In the genomic region with DNA sequence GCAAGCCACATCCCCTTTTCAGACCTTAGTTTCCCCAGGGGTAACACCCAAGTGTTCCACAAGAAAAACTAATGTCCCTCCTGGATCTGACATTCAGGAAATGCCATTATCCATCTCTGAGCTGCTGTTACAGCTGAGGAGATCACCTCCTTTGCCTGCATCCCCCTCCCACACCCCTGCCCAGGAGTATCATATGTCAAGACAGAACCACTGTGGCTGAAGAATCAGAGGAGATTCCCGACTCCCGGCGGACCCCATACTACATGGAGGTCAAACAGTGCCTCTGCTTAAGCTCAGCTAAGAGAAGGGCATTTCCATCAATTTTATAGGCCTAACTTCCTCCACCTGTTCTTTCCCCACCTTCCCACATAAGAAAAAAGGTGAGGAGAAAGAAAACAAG, we compare ENCODE assay signal across 40 cellular contexts. TPM values are rescaled to one million over a fixed set of nuclear protein-coding genes. Genes with fewer than 3 reads are reported as not detected.
"Had no signal": no experiment of that assay in that cellular context is flagged by ENCODE, and none has a peak within 500 bp of the region (broad histone marks: within the 10 kb centered on the region; RNA-seq: fewer than 3 reads in every experiment).

No MANE protein-coding gene starts in this region.

- H3K27me3 ChIP-seq: ascending aorta, body of pancreas, brain microvascular endothelial cell, breast epithelium, cardiac muscle cell had no signal

- H3K4me3 Mint-ChIP-seq: activated naive CD4-positive, alpha-beta T cell treated with anti-CD3 and anti-CD28 coated beads for 36 hours; activated naive CD4-positive, alpha-beta T cell treated with anti-CD3 and anti-CD28 coated beads, Interleukin-2, amount 10 ng/mL, durations not matched to agents 7 days and 5 days; activated naive CD4-positive, alpha-beta T cell treated with anti-CD3 and anti-CD28 coated beads, Interleukin-2, amount 50 U/mL, for 24 hours; activated naive CD8-positive, alpha-beta T cell; activated naive CD8-positive, alpha-beta T cell treated with anti-CD3 and anti-CD28 coated beads for 36 hours; activated naive CD8-positive, alpha-beta T cell treated with anti-CD3 and anti-CD28 coated beads, Interleukin-2, amount 10 ng/mL, durations not matched to agents 7 days and 5 days; activated naive CD8-positive, alpha-beta T cell treated with anti-CD3 and anti-CD28 coated beads, Interleukin-2, amount 50 U/mL, for 24 hours; activated T-cell treated with anti-CD3 and anti-CD28 coated beads, Interleukin-2, amount 50 U/mL, for 24 hours; activated T-cell treated with anti-CD3 and anti-CD28 coated beads, Interleukin-2, amount 50 U/mL, for 4 hours; activated T-cell treated with anti-CD3 and anti-CD28 coated beads, Interleukin-2, amount 50 U/mL, for 72 hours; activated T-helper 1 cell treated with anti-CD3 and anti-CD28 coated beads, Interleukin-12 subunit alpha, Interleukin-12 subunit beta, Interleukin-2, Interleukin-4 antibody, amounts not matched to agents 30 ng/mL and 10 ng/mL and 1 ng/mL, durations not matched to agents 14 hours and 24 hours and 36 hours; activated T-helper 17 cell treated with anti-CD3 and anti-CD28 coated beads, Interleukin-2, amount 50 U/mL, for 72 hours; brain; central memory CD8-positive, alpha-beta T cell had no signal

- DNase-seq: activated effector memory CD4-positive, alpha-beta T cell treated with anti-CD3 and anti-CD28 coated beads, Interleukin-2, amount 50 U/mL, for 16 hours; activated effector memory CD4-positive, alpha-beta T cell treated with Interleukin-2 at 50 U/mL for 16 hours; activated gamma-delta T cell; activated gamma-delta T cell treated with Interleukin-2 at 50 U/mL for 16 hours; activated naive CD4-positive, alpha-beta T cell; activated naive CD4-positive, alpha-beta T cell treated with anti-CD3 and anti-CD28 coated beads for 36 hours; activated naive CD4-positive, alpha-beta T cell treated with anti-CD3 and anti-CD28 coated beads, Interleukin-2, amount 10 ng/mL, durations not matched to agents 7 days and 5 days; activated naive CD4-positive, alpha-beta T cell treated with anti-CD3 and anti-CD28 coated beads, Interleukin-2, amount 50 U/mL, for 16 hours; activated naive CD4-positive, alpha-beta T cell treated with Interleukin-2 at 50 U/mL for 16 hours; activated naive CD8-positive, alpha-beta T cell treated with anti-CD3 and anti-CD28 coated beads for 36 hours; activated naive CD8-positive, alpha-beta T cell treated with anti-CD3 and anti-CD28 coated beads, Interleukin-2, amount 10 ng/mL, durations not matched to agents 7 days and 5 days; activated naive CD8-positive, alpha-beta T cell treated with anti-CD3 and anti-CD28 coated beads, Interleukin-2, amount 50 U/mL, for 24 hours; activated T-cell treated with anti-CD3 and anti-CD28 coated beads, Interleukin-2, amount 50 U/mL, for 1 hour; activated T-cell treated with anti-CD3 and anti-CD28 coated beads, Interleukin-2, amount 50 U/mL, for 24 hours; activated T-cell treated with anti-CD3 and anti-CD28 coated beads, Interleukin-2, amount 50 U/mL, for 4 hours; activated T-cell treated with anti-CD3 and anti-CD28 coated beads, Interleukin-2, amount 50 U/mL, for 48 hours; activated T-cell treated with anti-CD3 and anti-CD28 coated beads, Interleukin-2, amount 50 U/mL, for 72 hours; adrenal gland; amniotic stem cell; amygdala; anterior cingulate cortex; aorta; body of pancreas; brain microvascular endothelial cell; caudate nucleus; central memory CD4-positive, alpha-beta T cell; cerebellar nuclear complex had no signal

- H3K4me3 ChIP-seq: adrenal gland, ascending aorta, body of pancreas, breast epithelium, cardiac muscle cell had no signal

- H3K9me3 Mint-ChIP-seq: activated naive CD4-positive, alpha-beta T cell treated with anti-CD3 and anti-CD28 coated beads, Interleukin-2, amount 10 ng/mL, durations not matched to agents 7 days and 5 days; activated naive CD4-positive, alpha-beta T cell treated with anti-CD3 and anti-CD28 coated beads, Interleukin-2, amount 50 U/mL, for 24 hours; activated naive CD8-positive, alpha-beta T cell treated with anti-CD3 and anti-CD28 coated beads, Interleukin-2, amount 10 ng/mL, durations not matched to agents 7 days and 5 days; activated naive CD8-positive, alpha-beta T cell treated with anti-CD3 and anti-CD28 coated beads, Interleukin-2, amount 50 U/mL, for 24 hours; activated T-cell treated with anti-CD3 and anti-CD28 coated beads, Interleukin-2, amount 50 U/mL, for 4 hours; activated T-helper 17 cell treated with anti-CD3 and anti-CD28 coated beads, Interleukin-2, amount 50 U/mL, for 72 hours; activated T-helper 2 cell treated with anti-CD3 and anti-CD28 coated beads, Interferon-gamma antibody, Interleukin-2, Interleukin-4, amounts not matched to agents 10 μg/mL and 5 μg/mL and 100 μg/mL, durations not matched to agents 14 hours and 24 hours and 36 hours had no signal

- H3K4me1 ChIP-seq: adrenal gland, ascending aorta, body of pancreas, breast epithelium had no signal

- H3K9me3 ChIP-seq: adrenal gland, ascending aorta, body of pancreas, breast epithelium had no signal

- H3K27me3 Mint-ChIP-seq: activated naive CD4-positive, alpha-beta T cell treated with anti-CD3 and anti-CD28 coated beads, Interleukin-2, amount 50 U/mL, for 24 hours; activated naive CD8-positive, alpha-beta T cell treated with anti-CD3 and anti-CD28 coated beads, Interleukin-2, amount 50 U/mL, for 24 hours had no signal

- ATAC-seq: activated naive CD4-positive, alpha-beta T cell treated with anti-CD3 and anti-CD28 coated beads, Interleukin-2, amount 50 U/mL, for 72 hours; activated naive CD8-positive, alpha-beta T cell treated with anti-CD3 and anti-CD28 coated beads, Interleukin-2, amount 50 U/mL, for 24 hours; activated T-cell treated with anti-CD3 and anti-CD28 coated beads, Interleukin-2, amount 50 U/mL, for 4 hours; activated T-cell treated with anti-CD3 and anti-CD28 coated beads, Interleukin-2, amount 50 U/mL, for 72 hours; activated T-helper 17 cell treated with anti-CD3 and anti-CD28 coated beads, Interleukin-2, amount 50 U/mL, for 72 hours; body of pancreas had no signal

- H3K27ac ChIP-seq: adrenal gland, ascending aorta, body of pancreas, brain microvascular endothelial cell, breast epithelium, cardiac muscle cell had no signal

- H3K36me3 ChIP-seq: adrenal gland, ascending aorta, brain microvascular endothelial cell, breast epithelium, cardiac muscle cell had no signal

- H3K4me1 Mint-ChIP-seq: activated naive CD4-positive, alpha-beta T cell treated with anti-CD3 and anti-CD28 coated beads, Interleukin-2, amount 10 ng/mL, durations not matched to agents 7 days and 5 days; activated naive CD4-positive, alpha-beta T cell treated with anti-CD3 and anti-CD28 coated beads, Interleukin-2, amount 50 U/mL, for 24 hours; activated naive CD8-positive, alpha-beta T cell treated with anti-CD3 and anti-CD28 coated beads for 36 hours; activated naive CD8-positive, alpha-beta T cell treated with anti-CD3 and anti-CD28 coated beads, Interleukin-2, amount 10 ng/mL, durations not matched to agents 7 days and 5 days; activated naive CD8-positive, alpha-beta T cell treated with anti-CD3 and anti-CD28 coated beads, Interleukin-2, amount 50 U/mL, for 24 hours; activated T-helper 17 cell treated with anti-CD3 and anti-CD28 coated beads, Interleukin-2, amount 50 U/mL, for 72 hours; brain; central memory CD8-positive, alpha-beta T cell had no signal

- H3K27ac Mint-ChIP-seq: activated naive CD4-positive, alpha-beta T cell treated with anti-CD3 and anti-CD28 coated beads for 36 hours; activated naive CD4-positive, alpha-beta T cell treated with anti-CD3 and anti-CD28 coated beads, Interleukin-2, amount 10 ng/mL, durations not matched to agents 7 days and 5 days; activated naive CD4-positive, alpha-beta T cell treated with anti-CD3 and anti-CD28 coated beads, Interleukin-2, amount 50 U/mL, for 24 hours; activated naive CD4-positive, alpha-beta T cell treated with anti-CD3 and anti-CD28 coated beads, Interleukin-2, amount 50 U/mL, for 72 hours; activated naive CD8-positive, alpha-beta T cell; activated naive CD8-positive, alpha-beta T cell treated with anti-CD3 and anti-CD28 coated beads for 36 hours; activated naive CD8-positive, alpha-beta T cell treated with anti-CD3 and anti-CD28 coated beads, Interleukin-2, amount 10 ng/mL, durations not matched to agents 7 days and 5 days; activated naive CD8-positive, alpha-beta T cell treated with anti-CD3 and anti-CD28 coated beads, Interleukin-2, amount 50 U/mL, for 24 hours; activated T-cell treated with anti-CD3 and anti-CD28 coated beads, Interleukin-2, amount 50 U/mL, for 24 hours; activated T-cell treated with anti-CD3 and anti-CD28 coated beads, Interleukin-2, amount 50 U/mL, for 72 hours; activated T-helper 1 cell treated with anti-CD3 and anti-CD28 coated beads, Interleukin-12 subunit alpha, Interleukin-12 subunit beta, Interleukin-2, Interleukin-4 antibody, amounts not matched to agents 30 ng/mL and 10 ng/mL and 1 ng/mL, durations not matched to agents 14 hours and 24 hours and 36 hours; activated T-helper 17 cell treated with anti-CD3 and anti-CD28 coated beads, Interleukin-2, amount 50 U/mL, for 72 hours; activated T-helper 2 cell treated with anti-CD3 and anti-CD28 coated beads, Interferon-gamma antibody, Interleukin-2, Interleukin-4, amounts not matched to agents 10 μg/mL and 5 μg/mL and 100 μg/mL, durations not matched to agents 14 hours and 24 hours and 36 hours; brain had no signal

- H3K36me3 Mint-ChIP-seq: activated naive CD4-positive, alpha-beta T cell treated with anti-CD3 and anti-CD28 coated beads, Interleukin-2, amount 10 ng/mL, durations not matched to agents 7 days and 5 days; activated naive CD4-positive, alpha-beta T cell treated with anti-CD3 and anti-CD28 coated beads, Interleukin-2, amount 50 U/mL, for 24 hours; activated naive CD8-positive, alpha-beta T cell; activated naive CD8-positive, alpha-beta T cell treated with anti-CD3 and anti-CD28 coated beads for 36 hours; activated naive CD8-positive, alpha-beta T cell treated with anti-CD3 and anti-CD28 coated beads, Interleukin-2, amount 10 ng/mL, durations not matched to agents 7 days and 5 days; brain had no signal

RNA-seq across cellular contexts. Expression of gene LRFN2, which starts 36.8 kb away (rescaled TPM):
- total RNA-seq: activated naive CD4-positive, alpha-beta T cell treated with anti-CD3 and anti-CD28 coated beads for 36 hours; activated naive CD4-positive, alpha-beta T cell treated with anti-CD3 and anti-CD28 coated beads, Interleukin-2, amount 50 U/mL, for 72 hours; activated naive CD8-positive, alpha-beta T cell treated with anti-CD3 and anti-CD28 coated beads for 36 hours; activated naive CD8-positive, alpha-beta T cell treated with anti-CD3 and anti-CD28 coated beads, Interleukin-2, amount 10 ng/mL, durations not matched to agents 7 days and 5 days; activated T-cell treated with anti-CD3 and anti-CD28 coated beads, Interleukin-2, amount 50 U/mL, for 4 hours; activated T-helper 2 cell treated with anti-CD3 and anti-CD28 coated beads, Interferon-gamma antibody, Interleukin-2, Interleukin-4, amounts not matched to agents 10 μg/mL and 5 μg/mL and 100 μg/mL, durations not matched to agents 14 hours and 24 hours and 36 hours; aorta; ascending aorta; breast epithelium; bronchial epithelial cell; cardiac septum had no signal
